ENCODE assay signal across 15 cellular contexts in the genomic region with DNA sequence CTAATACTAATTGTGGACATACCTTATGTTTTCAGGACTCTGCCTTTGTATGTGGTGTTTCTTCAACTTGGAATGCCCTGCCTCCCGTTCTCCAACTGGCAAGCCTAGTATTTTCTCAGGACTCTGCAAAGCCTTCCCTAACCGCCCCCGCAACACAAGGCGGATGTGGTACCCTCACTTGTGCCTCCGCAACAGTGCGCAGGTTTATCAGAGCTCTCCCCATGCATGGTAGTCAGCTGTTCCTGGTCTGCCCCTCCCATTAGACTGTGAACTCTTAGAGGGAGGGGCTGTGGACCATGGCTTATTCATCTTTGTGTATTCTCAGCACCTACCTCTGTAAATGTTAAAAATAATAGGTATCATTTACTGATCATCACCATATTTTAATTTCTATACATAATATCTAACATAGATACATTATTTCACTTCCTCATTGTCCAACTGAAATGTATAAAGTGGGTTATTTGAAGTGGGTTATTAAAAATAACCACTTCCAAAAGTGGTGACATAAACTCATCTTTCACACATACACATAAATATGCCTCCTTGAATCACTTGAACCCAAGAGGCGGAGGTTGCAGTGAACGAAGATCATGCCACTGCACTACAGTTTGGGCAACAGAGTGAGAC. TPM values are rescaled to one million over a fixed set of nuclear protein-coding genes. Genes with fewer than 3 reads are reported as not detected.
A peak's percentile ranks its signal among the peaks of the same experiment; 100 is the strongest.
DNase-seq lines count a peak whose midpoint lies in the region; ATAC-seq and TF ChIP-seq lines count a peak whose summit lies in the region.
"Had no signal": no experiment of that assay in that cellular context is flagged by ENCODE, and none has a peak within 500 bp of the region (broad histone marks: within the 10 kb centered on the region; RNA-seq: fewer than 3 reads in every experiment).

No MANE protein-coding gene starts in this region.

- no peaks in the 10 kb centered on the region for H4K20me1 ChIP-seq in SK-N-SH (ENCODE audit: insufficient read depth)

- CTCF ChIA-PET in SK-N-SH (lab: Yijun Ruan, JAX) = interaction anchor here (4.8 kb wide), 1 partner anchor 18 kb away, joined by 21 read pairs; no protein-coding TSS in a partner anchor

- H3K4me1 Mint-ChIP-seq in activated T-cell treated with anti-CD3 and anti-CD28 coated beads, Interleukin-2, amount 50 U/mL, for 72 hours (ENCODE audit: low read depth) = peaks cover 43% of the 10 kb centered on the region

- 92% methylated on average over 8 of the region's 8 CpGs for WGBS in SK-N-SH (ENCODE audit: low lambda C conversion rate)
- no CpG with 5 or more reads among the region's 8 CpGs for WGBS in neuronal stem cell (ENCODE audit: extremely low coverage in 2 of 2, insufficient read length in 2 of 2, insufficient replicate concordance in 1 of 2), 2 donors

- H3K27me3 ChIP-seq in SK-N-SH (ENCODE audit: insufficient read depth) = no peaks in the 10 kb centered on the region
- no peaks in the 10 kb centered on the region for H3K27me3 ChIP-seq in neuronal stem cell (ENCODE audit: control insufficient read depth in 3 of 3, insufficient read depth in 3 of 3, low read depth in 1 of 3, low read length in 3 of 3)
- H3K27me3 ChIP-seq in vagina = no peaks in the 10 kb centered on the region
- H3K27me3 ChIP-seq: ascending aorta had no signal

- no peak for TF ChIP-seq POLR2A in vagina (IDR thresholded peaks at IDR 0.05)

- no peaks in the 10 kb centered on the region for H3K79me1 ChIP-seq in neuronal stem cell (ENCODE audit: low read depth, low read length)

- H3K4me3 Mint-ChIP-seq in activated T-cell treated with anti-CD3 and anti-CD28 coated beads, Interleukin-2, amount 50 U/mL, for 72 hours = peak overlapping the region; percentile 86 to 90

- no peak overlapping the region for H2AK5ac ChIP-seq in neuronal stem cell (ENCODE audit: low read depth, low read length)

- H3K23ac ChIP-seq in neuronal stem cell (ENCODE audit: low read depth, low read length, poor library complexity) = peak overlapping the region; percentile 87

- peak overlapping the region; percentile 57; the same call in 1 of the 2 replicates for H2AFZ ChIP-seq in SK-N-SH (ENCODE audit: low read depth)
- H2AFZ ChIP-seq in neuronal stem cell (ENCODE audit: low read length) = no peak overlapping the region

- H3K36me3 ChIP-seq in SK-N-SH (replicated peaks in 1 of 2; ENCODE audit: control insufficient read depth in 1 of 2, insufficient read depth in 2 of 2, low read length in 1 of 2) (no peaks in the 10 kb centered on the region), neuronal stem cell (replicated peaks in 1 of 2; ENCODE audit: control insufficient read depth in 2 of 2, insufficient read depth in 2 of 2, low read length in 2 of 2) (no peaks in the 10 kb centered on the region), vagina (no peaks in the 10 kb centered on the region)
- H3K36me3 ChIP-seq: ascending aorta, tibial nerve had no signal

- H3K9ac ChIP-seq in SK-N-SH (no peak overlapping the region), neuronal stem cell (ENCODE audit: low read depth, low read length, poor library complexity) (peak overlapping the region; percentile 27)

- H4K91ac ChIP-seq in neuronal stem cell (ENCODE audit: low read depth, low read length, poor library complexity) = no peak overlapping the region

- no peak overlapping the region for H3K4ac ChIP-seq in neuronal stem cell (ENCODE audit: low read length)

- H4K8ac ChIP-seq in neuronal stem cell (ENCODE audit: low read depth, low read length) = peak overlapping the region; percentile 84

- H2BK5ac ChIP-seq in neuronal stem cell (ENCODE audit: low read length) = no peak overlapping the region

- H2BK120ac ChIP-seq in neuronal stem cell (ENCODE audit: low read depth, low read length) = no peak overlapping the region

- no peak overlapping the region for H2BK12ac ChIP-seq in neuronal stem cell (ENCODE audit: low read length)

- H3K27ac Mint-ChIP-seq in activated T-cell treated with anti-CD3 and anti-CD28 coated beads, Interleukin-2, amount 50 U/mL, for 72 hours = peak overlapping the region; percentile 5

- no peak overlapping the region for H3K14ac ChIP-seq in neuronal stem cell (ENCODE audit: low read length)

- TF ChIP-seq EP300 in SK-N-SH (IDR thresholded peaks at IDR 0.05; ENCODE audit: borderline replicate concordance in 1 of 2, low read depth in 1 of 2, low read length in 1 of 2) = no peak

- no peaks in the 10 kb centered on the region for H3K9me2 ChIP-seq in SK-N-SH

- H3K4me1 ChIP-seq in SK-N-SH (ENCODE audit: control insufficient read depth in 1 of 2, insufficient read depth in 2 of 2, low read depth in 1 of 2, low read length in 1 of 2) (peaks cover 0 to 14% of the 10 kb centered on the region in 2 experiments; a peak in 1 of 4 replicates), neuronal stem cell (ENCODE audit: control insufficient read depth in 2 of 2, insufficient read depth in 1 of 2, low read depth in 1 of 2, low read length in 2 of 2) (peaks cover 0 to 1% of the 10 kb centered on the region in 2 donors), vagina (no peaks in the 10 kb centered on the region)
- H3K4me1 ChIP-seq: A549, ascending aorta had no signal

- ATAC-seq in SK-N-SH treated with all-trans-retinoic acid at 6 μM for 48 hours (no peak), HG02938 (IDR thresholded peaks at IDR 0.05; ENCODE audit: unreplicated experiment) (no peak)
- ATAC-seq in activated T-cell treated with anti-CD3 and anti-CD28 coated beads, Interleukin-2, amount 50 U/mL, for 72 hours (replicated peaks in 1 of 2) = no peak
- ATAC-seq: A549 had no signal

- DNase-seq in SK-N-SH (no peak), Kasumi-1 (lab: John Stamatoyannopoulos, UW) (peak; percentile 33 to 41), neuronal stem cell (ENCODE audit: low spot score) (no peak), vagina (ENCODE audit: extremely low spot score in 2 of 2) (no peak), D341Med (ENCODE audit: low spot score) (no peak)
- no peak for DNase-seq in activated T-cell treated with anti-CD3 and anti-CD28 coated beads, Interleukin-2, amount 50 U/mL, for 72 hours
- DNase-seq: DMS79, foreskin melanocyte, H7, NCI-H1417 treated with DMSO at 0.1 percent for 48 hours had no signal

- no peaks in the 10 kb centered on the region for H3K36me3 Mint-ChIP-seq in activated T-cell treated with anti-CD3 and anti-CD28 coated beads, Interleukin-2, amount 50 U/mL, for 72 hours (ENCODE audit: insufficient read depth in 2 of 2)

- H3K4me3 ChIP-seq in SK-N-SH (ENCODE audit: low read depth in 2 of 2, low read length in 1 of 2) (no peak overlapping the region), neuronal stem cell (ENCODE audit: low read length in 2 of 2) (no peak overlapping the region), vagina (no peak overlapping the region)
- H3K4me3 ChIP-seq: A549, ascending aorta, tibial nerve had no signal

- H3K9me3 ChIP-seq in SK-N-SH (no peaks in the 10 kb centered on the region), neuronal stem cell (replicated peaks in 1 of 2; ENCODE audit: control insufficient read depth in 2 of 2, insufficient read depth in 1 of 2, low read depth in 1 of 2, low read length in 2 of 2) (no peaks in the 10 kb centered on the region), vagina (no peaks in the 10 kb centered on the region)
- H3K9me3 ChIP-seq: A549, ascending aorta, tibial nerve had no signal

- H3K27ac ChIP-seq in SK-N-SH (ENCODE audit: low read depth in 2 of 2, low read length in 1 of 2) = no peak overlapping the region
- H3K27ac ChIP-seq in neuronal stem cell (replicated peaks; ENCODE audit: low read length) = no peak overlapping the region
- H3K27ac ChIP-seq in vagina = no peak overlapping the region
- H3K27ac ChIP-seq: A549, ascending aorta, tibial nerve had no signal

- H3K27me3 Mint-ChIP-seq in activated T-cell treated with anti-CD3 and anti-CD28 coated beads, Interleukin-2, amount 50 U/mL, for 72 hours (ENCODE audit: low read depth) = no peaks in the 10 kb centered on the region

- H3K18ac ChIP-seq in neuronal stem cell (ENCODE audit: low read length) = no peak overlapping the region

- no peaks in the 10 kb centered on the region for H3K9me3 Mint-ChIP-seq in activated T-cell treated with anti-CD3 and anti-CD28 coated beads, Interleukin-2, amount 50 U/mL, for 72 hours

- H3F3A ChIP-seq in SK-N-SH (replicated peaks; ENCODE audit: insufficient read depth) = no peaks in the 10 kb centered on the region

- no peak overlapping the region for H2BK15ac ChIP-seq in neuronal stem cell (ENCODE audit: low read length)

- no peak overlapping the region for H3K4me2 ChIP-seq in SK-N-SH
- H3K4me2 ChIP-seq in neuronal stem cell (ENCODE audit: insufficient read depth, low read length, poor library complexity, severe bottlenecking) = no peak overlapping the region
- H3K4me2 ChIP-seq: A549 had no signal

- intact Hi-C loops in vagina (cut with DNase I) = no loop called here

- TF ChIP-seq CTCF in SK-N-SH (IDR thresholded peaks at IDR 0.05) (no peak), vagina (IDR thresholded peaks at IDR 0.05) (no peak)

- TF ChIP-seq RAD21 in SK-N-SH (IDR thresholded peaks at IDR 0.05; ENCODE audit: low read length) = no peak

- POLR2A ChIA-PET in SK-N-SH (lab: Yijun Ruan, JAX) = no interaction called here

- no peaks in the 10 kb centered on the region for H3K79me2 ChIP-seq in SK-N-SH (ENCODE audit: insufficient read depth)

RNA-seq across cellular contexts. Expression of a gene that starts 9.0 kb away (rescaled TPM):
- polyA plus RNA-seq in SK-N-SH (2012; rRNA removed) = 0.03 and 0.05 TPM in 2 replicates
- polyA plus RNA-seq in SK-N-SH (2012; cell fraction: cytosol; rRNA removed) = 0.03 and 0.05 TPM in 2 replicates
- 0.15 TPM in 2 replicates for polyA plus RNA-seq in SK-N-SH (2012; cell fraction: nucleus; rRNA removed)
- total RNA-seq in activated T-cell treated with anti-CD3 and anti-CD28 coated beads, Interleukin-2, amount 50 U/mL, for 72 hours = 1 to 10 TPM; 4.1 to 8.9 TPM
- polyA plus RNA-seq in neuronal stem cell (2013, experiment 1 of 2) = 0.17 TPM
- 0.11 TPM for polyA plus RNA-seq in neuronal stem cell (2013, experiment 2 of 2)
- 7.4 TPM for total RNA-seq in vagina
- total RNA-seq: H7 had no signal

RNA-seq across cellular contexts. Expression of a gene that starts 19.6 kb away (rescaled TPM):
- polyA plus RNA-seq in SK-N-SH (2012; rRNA removed) = 85.5 and 90.5 TPM in 2 replicates
- polyA plus RNA-seq in SK-N-SH (2012; cell fraction: cytosol; rRNA removed) = 63.2 and 74.4 TPM in 2 replicates
- polyA plus RNA-seq in SK-N-SH (2012; cell fraction: nucleus; rRNA removed) = 200 and 254 TPM in 2 replicates
- total RNA-seq in activated T-cell treated with anti-CD3 and anti-CD28 coated beads, Interleukin-2, amount 50 U/mL, for 72 hours = 100 to 1,000 TPM; 292 to 299 TPM
- polyA plus RNA-seq in neuronal stem cell (2013, experiment 1 of 2) = 187 TPM
- 185 TPM for polyA plus RNA-seq in neuronal stem cell (2013, experiment 2 of 2)
- total RNA-seq in vagina = 152 TPM

RNA-seq across cellular contexts. Expression of a gene that starts 20.5 kb away (rescaled TPM):
- polyA plus RNA-seq in SK-N-SH (2012; rRNA removed) = 0.71 and 0.88 TPM in 2 replicates
- 0.35 and 0.58 TPM in 2 replicates for polyA plus RNA-seq in SK-N-SH (2012; cell fraction: cytosol; rRNA removed)
- polyA plus RNA-seq in SK-N-SH (2012; cell fraction: nucleus; rRNA removed) = 5.4 and 6.0 TPM in 2 replicates
- 1 to 10 TPM; 5.2 to 6.1 TPM for total RNA-seq in activated T-cell treated with anti-CD3 and anti-CD28 coated beads, Interleukin-2, amount 50 U/mL, for 72 hours
- 3.4 TPM for polyA plus RNA-seq in neuronal stem cell (2013, experiment 1 of 2)
- polyA plus RNA-seq in neuronal stem cell (2013, experiment 2 of 2) = 2.5 TPM
- 0.74 TPM for total RNA-seq in vagina

RNA-seq across cellular contexts. Expression of a gene that starts 36.1 kb away (rescaled TPM):
- polyA plus RNA-seq in SK-N-SH (2012; rRNA removed) = 96.5 and 163 TPM in 2 replicates
- 108 and 110 TPM in 2 replicates for polyA plus RNA-seq in SK-N-SH (2012; cell fraction: cytosol; rRNA removed)
- 252 and 353 TPM in 2 replicates for polyA plus RNA-seq in SK-N-SH (2012; cell fraction: nucleus; rRNA removed)
- total RNA-seq in activated T-cell treated with anti-CD3 and anti-CD28 coated beads, Interleukin-2, amount 50 U/mL, for 72 hours = 10 to 100 TPM; 27.6 to 28.0 TPM
- polyA plus RNA-seq in neuronal stem cell (2013, experiment 1 of 2) = 81.5 TPM
- 78.5 TPM for polyA plus RNA-seq in neuronal stem cell (2013, experiment 2 of 2)
- 45.7 TPM for total RNA-seq in vagina

RNA-seq across cellular contexts. Expression of a gene that starts 58.7 kb away (rescaled TPM):
- 64.5 and 76.2 TPM in 2 replicates for polyA plus RNA-seq in SK-N-SH (2012; rRNA removed)
- 45.2 and 46.3 TPM in 2 replicates for polyA plus RNA-seq in SK-N-SH (2012; cell fraction: cytosol; rRNA removed)
- 283 and 315 TPM in 2 replicates for polyA plus RNA-seq in SK-N-SH (2012; cell fraction: nucleus; rRNA removed)
- total RNA-seq in activated T-cell treated with anti-CD3 and anti-CD28 coated beads, Interleukin-2, amount 50 U/mL, for 72 hours = 10 to 100 TPM; 76.9 to 89.8 TPM
- polyA plus RNA-seq in neuronal stem cell (2013, experiment 1 of 2) = 27.0 TPM
- 24.3 TPM for polyA plus RNA-seq in neuronal stem cell (2013, experiment 2 of 2)
- total RNA-seq in vagina = 43.0 TPM

Comparison
In these comparisons a context has a peak if more than half of its experiments do, and no peak if none do; other contexts are left out.
1. DNase-seq: peak in Kasumi-1 (2 of 2); none in SK-N-SH (single experiment), activated T-cell treated with anti-CD3 and anti-CD28 coated beads, Interleukin-2, amount 50 U/mL, for 72 hours (0 of 2), neuronal stem cell (single experiment), vagina (0 of 2) and D341Med (single experiment).